ENCODE assay signal across 8 cellular contexts in genomic region chr16:24541534-24541933, GRCh38. TPM values are rescaled to one million over a fixed set of nuclear protein-coding genes. Genes with fewer than 3 reads are reported as not detected.
A peak's percentile ranks its signal among the peaks of the same experiment; 100 is the strongest.
DNase-seq lines count a peak whose midpoint lies in the region; ATAC-seq and TF ChIP-seq lines count a peak whose summit lies in the region.

No MANE protein-coding gene starts in this region.

- TF ChIP-seq CTCF in prostate gland (IDR thresholded peaks at IDR 0.05), result no peak
- TF ChIP-seq CTCF in omental fat pad (IDR thresholded peaks at IDR 0.05), result no peak

- H3K27me3 ChIP-seq in prostate gland (replicated peaks; ENCODE audit: insufficient read depth), result no peaks in the 10 kb centered on the region

- H3K36me3 ChIP-seq in ES-I3 (ENCODE audit: insufficient read depth, low read length), result peaks cover 2% of the 10 kb centered on the region; the same call in 1 of the 2 replicates
- H3K36me3 ChIP-seq in prostate gland, result no peaks in the 10 kb centered on the region

- peak overlapping the region; percentile 93 for H3K9ac ChIP-seq in ES-I3 (ENCODE audit: low read depth, low read length)

- H3K4me3 ChIP-seq in prostate gland, result peak overlapping the region; percentile 88 to 98

- H3K27ac ChIP-seq in prostate gland, result peak overlapping the region; percentile 99

- H3K4me1 ChIP-seq in ES-I3 (ENCODE audit: insufficient read depth, low read length) (peaks cover 4% of the 10 kb centered on the region; the same call in 1 of the 2 replicates), prostate gland (replicated peaks) (no peaks in the 10 kb centered on the region)

- H3K9me3 ChIP-seq in ES-I3 (ENCODE audit: control insufficient read depth, insufficient read depth, low read length), result no peaks in the 10 kb centered on the region
- H3K9me3 ChIP-seq in prostate gland, result no peaks in the 10 kb centered on the region

- ATAC-seq in omental fat pad (ENCODE audit: low FRiP score) (no peak), GM18502 (IDR thresholded peaks at IDR 0.05; ENCODE audit: poor library complexity, unreplicated experiment) (no peak)

- 2% methylated on average over 3 of the region's 3 CpGs for WGBS in prostate gland

- DNase-seq in RPMI8226 (peak; percentile 28), erythroblast (lab: John Stamatoyannopoulos, UW) (peak; percentile 33 to 61), prostate gland (ENCODE audit: low spot score) (no peak), SKM-1 (lab: John Stamatoyannopoulos, UW; ENCODE audit: unreplicated experiment) (no peak), SW480 (ENCODE audit: low spot score) (no peak), omental fat pad (ENCODE audit: low spot score) (no peak)

- intact Hi-C loops in prostate gland (cut with DNase I), result no loop called here

- TF ChIP-seq POLR2A in erythroblast (IDR thresholded peaks at IDR 0.05; ENCODE audit: low read length) (no peak), prostate gland (IDR thresholded peaks at IDR 0.05) (no peak)

RNA-seq across cellular contexts. Expression of gene RBBP6, which starts 2.2 kb away (rescaled TPM):
- 10 to 100 TPM; 83.2 to 92.7 TPM for total RNA-seq in prostate gland
- total RNA-seq in omental fat pad, result 10 to 100 TPM; 48.5 to 91.6 (median 80.4) TPM

Comparison
In these comparisons a context has a peak if more than half of its experiments do, and no peak if none do; other contexts are left out.
1. DNase-seq: peak in RPMI8226 (single experiment) and erythroblast (2 of 2); none in prostate gland (single experiment), SKM-1 (single experiment), SW480 (single experiment) and omental fat pad (single experiment).